In the genomic region with DNA sequence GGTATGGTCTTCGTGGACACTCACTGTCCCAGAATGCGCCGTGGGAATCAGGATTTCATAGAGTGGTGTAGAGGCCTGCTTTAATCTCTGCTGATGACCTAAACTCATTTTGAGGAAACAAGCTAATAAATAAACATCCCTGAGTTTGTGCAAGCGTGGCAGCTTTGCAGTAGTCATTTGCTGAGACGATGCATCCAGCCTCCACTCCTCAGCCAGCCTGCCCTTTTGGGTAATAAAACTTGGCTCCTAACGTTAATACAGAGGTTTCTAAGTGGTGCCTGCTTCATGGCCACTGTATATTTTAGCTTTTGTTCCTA, we compare ENCODE assay signal across 1 cellular context.
TF ChIP-seq lines count a peak whose summit lies in the region.

No MANE protein-coding gene starts in this region.

TF ChIP-seq in H1, 55 proteins besides CTCF, POLR2A, EP300 and RAD21 (continued from another document):
- TF ChIP-seq POLR2AphosphoS5 (IDR thresholded peaks at IDR 0.05; ENCODE audit: low read depth, low read length) (no peak), SUZ12 (IDR thresholded peaks at IDR 0.05; ENCODE audit: low read length) (no peak), MAFK (IDR thresholded peaks at IDR 0.05; ENCODE audit: low read depth, low read length) (no peak)
